ENCODE assay signal across 20 cellular contexts in genomic region chr1:34115233-34115632, GRCh38. TPM values are rescaled to one million over a fixed set of nuclear protein-coding genes. Genes with fewer than 3 reads are reported as not detected.
A peak's percentile ranks its signal among the peaks of the same experiment; 100 is the strongest.
DNase-seq lines count a peak whose midpoint lies in the region; ATAC-seq and TF ChIP-seq lines count a peak whose summit lies in the region.
"Had no signal": no experiment of that assay in that cellular context is flagged by ENCODE, and none has a peak within 500 bp of the region (broad histone marks: within the 10 kb centered on the region; RNA-seq: fewer than 3 reads in every experiment).

No MANE protein-coding gene starts in this region.

- H3F3A ChIP-seq in GM23338 (replicated peaks; ENCODE audit: low read depth) = no peaks in the 10 kb centered on the region

- H3K36me3 Mint-ChIP-seq in GM23338 (ENCODE audit: low read depth) = peaks cover 34% of the 10 kb centered on the region; the same call in 2 of the 3 replicates
- peaks cover 0 to 7% of the 10 kb centered on the region in 2 donors for H3K36me3 Mint-ChIP-seq in activated naive CD4-positive, alpha-beta T cell treated with anti-CD3 and anti-CD28 coated beads, Interleukin-2, amount 50 U/mL, for 72 hours
- H3K36me3 Mint-ChIP-seq in activated naive CD4-positive, alpha-beta T cell treated with anti-CD3 and anti-CD28 coated beads for 36 hours (ENCODE audit: low read depth) = peaks cover 1% of the 10 kb centered on the region
- H3K36me3 Mint-ChIP-seq: CD8-positive, alpha-beta T cell; IgD-negative memory B cell had no signal

- H3K4me1 Mint-ChIP-seq in GM23338 = peaks cover 23% of the 10 kb centered on the region
- H3K4me1 Mint-ChIP-seq in activated naive CD4-positive, alpha-beta T cell treated with anti-CD3 and anti-CD28 coated beads for 36 hours (ENCODE audit: low read depth) = no peaks in the 10 kb centered on the region
- H3K4me1 Mint-ChIP-seq: IgD-negative memory B cell had no signal

- no peak for ATAC-seq in GM23338
- ATAC-seq in foreskin keratinocyte = peak; percentile 23
- ATAC-seq in HG02870 (IDR thresholded peaks at IDR 0.05; ENCODE audit: unreplicated experiment) = no peak
- no peak for ATAC-seq in activated naive CD4-positive, alpha-beta T cell treated with anti-CD3 and anti-CD28 coated beads, Interleukin-2, amount 50 U/mL, for 72 hours
- ATAC-seq in HG03520 (IDR thresholded peaks at IDR 0.05; ENCODE audit: unreplicated experiment) = no peak
- ATAC-seq: A549; CD8-positive, alpha-beta T cell had no signal

- no peak overlapping the region for H3K4me3 Mint-ChIP-seq in GM23338
- no peak overlapping the region for H3K4me3 Mint-ChIP-seq in activated naive CD4-positive, alpha-beta T cell treated with anti-CD3 and anti-CD28 coated beads for 36 hours
- H3K4me3 Mint-ChIP-seq: CD8-positive, alpha-beta T cell; HFFc6; IgD-negative memory B cell had no signal

- intact Hi-C loops in activated naive CD4-positive, alpha-beta T cell treated with anti-CD3 and anti-CD28 coated beads for 36 hours (cut with micrococcal nuclease) = no loop called here

- no peaks in the 10 kb centered on the region for H3K36me3 ChIP-seq in GM23338 (ENCODE audit: insufficient read depth)
- H3K36me3 ChIP-seq: BE2C, HAP-1 had no signal

- H3K27ac ChIP-seq in GM23338 (ENCODE audit: low read depth) (no peak overlapping the region), foreskin keratinocyte (no peak overlapping the region)
- H3K27ac ChIP-seq: A549, C4-2B, KMS-11 had no signal

- no peaks in the 10 kb centered on the region for H3K9me2 ChIP-seq in GM23338 (ENCODE audit: insufficient read depth)

- peaks cover 88% of the 10 kb centered on the region for H3K79me2 ChIP-seq in GM23338 (replicated peaks; ENCODE audit: insufficient read depth)

- H3K4me1 ChIP-seq in GM23338 (ENCODE audit: insufficient read depth) (peaks cover 10% of the 10 kb centered on the region), foreskin keratinocyte (no peaks in the 10 kb centered on the region)
- H3K4me1 ChIP-seq: A549, BE2C, HAP-1 had no signal

- no peak overlapping the region for H3K4me3 ChIP-seq in GM23338
- H3K4me3 ChIP-seq: A549, HAP-1 had no signal

- CTCF ChIA-PET in activated naive CD4-positive, alpha-beta T cell treated with anti-CD3 and anti-CD28 coated beads for 36 hours (lab: Charles Lee) = interaction anchor here (0.6 to 0.7 kb wide), 4 partner anchors 75 to 622 kb away, joined by 3 to 4 read pairs (median 4); no protein-coding TSS in a partner anchor

- TF ChIP-seq CTCF in GM23338 (conservative IDR thresholded peaks at IDR 0.05; ENCODE audit: low read depth in 2 of 2) = no peak
- no peak for TF ChIP-seq CTCF in foreskin keratinocyte (conservative IDR thresholded peaks at IDR 0.05)

- H3K27ac Mint-ChIP-seq in GM23338 = no peak overlapping the region; the same call in 1 of the 2 replicates
- H3K27ac Mint-ChIP-seq in activated naive CD4-positive, alpha-beta T cell treated with anti-CD3 and anti-CD28 coated beads, Interleukin-2, amount 50 U/mL, for 72 hours = no peak overlapping the region
- H3K27ac Mint-ChIP-seq in activated naive CD4-positive, alpha-beta T cell treated with anti-CD3 and anti-CD28 coated beads for 36 hours = no peak overlapping the region
- H3K27ac Mint-ChIP-seq: CD8-positive, alpha-beta T cell; HFFc6; IgD-negative memory B cell had no signal

- DNase-seq in GM23338 (ENCODE audit: low spot score) (peak; percentile 12), RPMI7951 (ENCODE audit: low read depth) (peak; percentile 57), foreskin keratinocyte (no peak)
- DNase-seq in activated naive CD4-positive, alpha-beta T cell treated with anti-CD3 and anti-CD28 coated beads, Interleukin-2, amount 50 U/mL, for 72 hours (ENCODE audit: low spot score in 2 of 2) = no peak
- no peak for DNase-seq in activated naive CD4-positive, alpha-beta T cell treated with anti-CD3 and anti-CD28 coated beads for 36 hours
- DNase-seq: BE2C; CD8-positive, alpha-beta T cell; COR-L47; DMS153; DMS79 treated with DMSO at 0.1 percent for 48 hours; GDM1; GOT3; HFFc6 had no signal

- no peak overlapping the region for H3K4me2 ChIP-seq in GM23338
- H3K4me2 ChIP-seq: A549, KMS-11 had no signal

- no peaks in the 10 kb centered on the region for H3K27me3 Mint-ChIP-seq in GM23338 (ENCODE audit: insufficient read depth, low read depth, poor library complexity)
- peaks cover 2% of the 10 kb centered on the region for H3K27me3 Mint-ChIP-seq in activated naive CD4-positive, alpha-beta T cell treated with anti-CD3 and anti-CD28 coated beads for 36 hours (ENCODE audit: low read depth)

- no peak overlapping the region for H2AFZ ChIP-seq in GM23338

- peaks cover 3% of the 10 kb centered on the region for H4K20me1 ChIP-seq in GM23338 (replicated peaks; ENCODE audit: insufficient read depth)

- H3K27me3 ChIP-seq in GM23338 (ENCODE audit: insufficient read depth) (no peaks in the 10 kb centered on the region), foreskin keratinocyte (no peaks in the 10 kb centered on the region)
- H3K27me3 ChIP-seq: BE2C had no signal

- H3K9me3 Mint-ChIP-seq in GM23338 = peaks cover 27% of the 10 kb centered on the region; the same call in 2 of the 3 replicates
- H3K9me3 Mint-ChIP-seq in activated naive CD4-positive, alpha-beta T cell treated with anti-CD3 and anti-CD28 coated beads, Interleukin-2, amount 50 U/mL, for 72 hours = peaks cover 12 to 30% of the 10 kb centered on the region in 2 donors
- peaks cover 14% of the 10 kb centered on the region for H3K9me3 Mint-ChIP-seq in activated naive CD4-positive, alpha-beta T cell treated with anti-CD3 and anti-CD28 coated beads for 36 hours

TF ChIP-seq in GM23338, 12 proteins besides CTCF, POLR2A, EP300 and RAD21:
- no peak for TF ChIP-seq ZNF114 (CRISPR knock-in tag; IDR thresholded peaks at IDR 0.05)

RNA-seq across cellular contexts. Expression of gene CSMD2, which starts 49.8 kb away (rescaled TPM):
- total RNA-seq in GM23338 (2014; rRNA removed; shearing (Covaris generic)) = 16.6 and 18.8 TPM in 2 replicates
- polyA plus RNA-seq in GM23338 (2016; fragmentation: Nextera tagmentation; extraction: Ambion mirVana) = 4.7 and 5.3 TPM in 2 replicates
- 0.59 and 1.1 TPM in 2 replicates for total RNA-seq in RPMI7951 (2014; rRNA removed; shearing (Covaris generic))
- total RNA-seq in foreskin keratinocyte = 1.9 and 3.5 TPM in 2 replicates
- polyA plus RNA-seq in foreskin keratinocyte = 1.1 and 1.4 TPM in 2 replicates
- not detected for total RNA-seq in activated naive CD4-positive, alpha-beta T cell treated with anti-CD3 and anti-CD28 coated beads, Interleukin-2, amount 50 U/mL, for 72 hours
- not detected for total RNA-seq in activated naive CD4-positive, alpha-beta T cell treated with anti-CD3 and anti-CD28 coated beads for 36 hours
- total RNA-seq: CD8-positive, alpha-beta T cell had no signal
- polyA plus RNA-seq: A549, IgD-negative memory B cell had no signal

Comparison
In these comparisons a context has a peak if more than half of its experiments do, and no peak if none do; other contexts are left out.
1. DNase-seq: peak in GM23338 (single experiment) and RPMI7951 (single experiment); none in foreskin keratinocyte (0 of 2), activated naive CD4-positive, alpha-beta T cell treated with anti-CD3 and anti-CD28 coated beads, Interleukin-2, amount 50 U/mL, for 72 hours (0 of 2) and activated naive CD4-positive, alpha-beta T cell treated with anti-CD3 and anti-CD28 coated beads for 36 hours (single experiment).